In genomic region chr19:54518844-54519243, GRCh38 we compare ENCODE assay signal across 1 cellular context.
A peak's percentile ranks its signal among the peaks of the same experiment; 100 is the strongest.
TF ChIP-seq lines count a peak whose summit lies in the region.

No MANE protein-coding gene starts in this region.

TF ChIP-seq in K562, 482 proteins besides CTCF, POLR2A, EP300 and RAD21 (continues in another document):
- TF ChIP-seq RCOR1 (IDR thresholded peaks at IDR 0.05; ENCODE audit: borderline replicate concordance in 1 of 2, low read depth in 2 of 2, low read length in 2 of 2) = peak in 1 of 2 experiments; percentile 83; a peak in 2 of 4 replicates
- TF ChIP-seq ZEB2 (IDR thresholded peaks at IDR 0.05) = peak; percentile 90
- TF ChIP-seq HDAC8 (tag; IDR thresholded peaks at IDR 0.05) = no peak
- TF ChIP-seq SMAD4 (CRISPR knock-in tag; conservative IDR thresholded peaks at IDR 0.05) = peak; percentile 70
- no peak; the same call in 1 of the 2 replicates for TF ChIP-seq JUNB (CRISPR knock-in tag; conservative IDR thresholded peaks at IDR 0.05)
- TF ChIP-seq TEAD4 (IDR thresholded peaks at IDR 0.05; ENCODE audit: low read length) = peak; percentile 92
- TF ChIP-seq TEAD4 (CRISPR knock-in tag; IDR thresholded peaks at IDR 0.05; ENCODE audit: borderline replicate concordance) = no peak
- TF ChIP-seq SMAD2 (IDR thresholded peaks at IDR 0.05; ENCODE audit: low read depth, low read length) = no peak
- peak; percentile 67; the same call in 1 of the 2 replicates for TF ChIP-seq POLR2AphosphoS5 (IDR thresholded peaks at IDR 0.05; ENCODE audit: control insufficient read depth, insufficient read depth, low read depth, low read length)
- TF ChIP-seq, protein P1, sequence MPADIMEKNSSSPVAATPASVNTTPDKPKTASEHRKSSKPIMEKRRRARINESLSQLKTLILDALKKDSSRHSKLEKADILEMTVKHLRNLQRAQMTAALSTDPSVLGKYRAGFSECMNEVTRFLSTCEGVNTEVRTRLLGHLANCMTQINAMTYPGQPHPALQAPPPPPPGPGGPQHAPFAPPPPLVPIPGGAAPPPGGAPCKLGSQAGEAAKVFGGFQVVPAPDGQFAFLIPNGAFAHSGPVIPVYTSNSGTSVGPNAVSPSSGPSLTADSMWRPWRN (IDR thresholded peaks at IDR 0.05; ENCODE audit: low read depth) = 0 out of 2 replicates have a peak, but pooled peaks have one; percentile 27
- 0 out of 2 replicates have a peak, but pooled peaks have one; percentile 25 for TF ChIP-seq ZNF384 (IDR thresholded peaks at IDR 0.05; ENCODE audit: low read depth, low read length)
- 0 out of 4 replicates have a peak, but pooled peaks have one; percentile 10 to 25 for TF ChIP-seq KDM1A (IDR thresholded peaks at IDR 0.05)
- TF ChIP-seq STAT5A (IDR thresholded peaks at IDR 0.05; ENCODE audit: borderline replicate concordance, low read length) = peak; percentile 54; the same call in 1 of the 2 replicates
- no peak for TF ChIP-seq SNIP1 (IDR thresholded peaks at IDR 0.05; ENCODE audit: low read depth)
- TF ChIP-seq ZNF639 (CRISPR knock-in tag; conservative IDR thresholded peaks at IDR 0.05 in 1 of 2, IDR thresholded peaks at IDR 0.05 in 1 of 2) = peak in 1 of 2 experiments; percentile 51; a peak in 2 of 4 replicates
- peak; percentile 61; the same call in 1 of the 2 replicates for TF ChIP-seq CREM (IDR thresholded peaks at IDR 0.05; ENCODE audit: low read depth)
- no peak for TF ChIP-seq ZNF146 (CRISPR knock-in tag; IDR thresholded peaks at IDR 0.05; ENCODE audit: unreplicated experiment)
- TF ChIP-seq TAL1 (IDR thresholded peaks at IDR 0.05) = peak; percentile 89
- no peak for TF ChIP-seq KDM5B (IDR thresholded peaks at IDR 0.05; ENCODE audit: insufficient replicate concordance, low read depth, low read length)
- TF ChIP-seq DPF2 (IDR thresholded peaks at IDR 0.05) = peak; percentile 91
- peak; percentile 57 for TF ChIP-seq CXXC5 (CRISPR knock-in tag; IDR thresholded peaks at IDR 0.05)
- no peak for TF ChIP-seq ZNF23 (CRISPR knock-in tag; IDR thresholded peaks at IDR 0.05)
- peak; percentile 78; the same call in 1 of the 2 replicates for TF ChIP-seq PML (IDR thresholded peaks at IDR 0.05; ENCODE audit: low read length)
- TF ChIP-seq ERF (CRISPR knock-in tag; IDR thresholded peaks at IDR 0.05) = no peak
- TF ChIP-seq HDAC2 (IDR thresholded peaks at IDR 0.05) = 0 out of 2 replicates have a peak, but pooled peaks have one; percentile 22
- TF ChIP-seq MXI1 (IDR thresholded peaks at IDR 0.05; ENCODE audit: low read depth, low read length) = no peak
- TF ChIP-seq RNF2 (IDR thresholded peaks at IDR 0.05) = 0 out of 2 replicates have a peak, but pooled peaks have one; percentile 29
- TF ChIP-seq MEIS2 (IDR thresholded peaks at IDR 0.05; ENCODE audit: partially characterized antibody) = peak; percentile 64
- TF ChIP-seq, protein P2, sequence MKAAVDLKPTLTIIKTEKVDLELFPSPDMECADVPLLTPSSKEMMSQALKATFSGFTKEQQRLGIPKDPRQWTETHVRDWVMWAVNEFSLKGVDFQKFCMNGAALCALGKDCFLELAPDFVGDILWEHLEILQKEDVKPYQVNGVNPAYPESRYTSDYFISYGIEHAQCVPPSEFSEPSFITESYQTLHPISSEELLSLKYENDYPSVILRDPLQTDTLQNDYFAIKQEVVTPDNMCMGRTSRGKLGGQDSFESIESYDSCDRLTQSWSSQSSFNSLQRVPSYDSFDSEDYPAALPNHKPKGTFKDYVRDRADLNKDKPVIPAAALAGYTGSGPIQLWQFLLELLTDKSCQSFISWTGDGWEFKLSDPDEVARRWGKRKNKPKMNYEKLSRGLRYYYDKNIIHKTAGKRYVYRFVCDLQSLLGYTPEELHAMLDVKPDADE (conservative IDR thresholded peaks at IDR 0.05; ENCODE audit: control insufficient read depth, low read depth, low read length) = 0 out of 2 replicates have a peak, but pooled peaks have one; percentile 55
- 0 out of 2 replicates have a peak, but pooled peaks have one; percentile 5 for TF ChIP-seq SMAD3 (CRISPR knock-in tag; conservative IDR thresholded peaks at IDR 0.05)
- TF ChIP-seq ZNF347 (CRISPR knock-in tag; IDR thresholded peaks at IDR 0.05; ENCODE audit: low read depth) = no peak
- TF ChIP-seq ELF1 (tag; IDR thresholded peaks at IDR 0.05) = no peak
- TF ChIP-seq ETV5 (CRISPR knock-in tag; IDR thresholded peaks at IDR 0.05; ENCODE audit: low read depth) = 0 out of 2 replicates have a peak, but pooled peaks have one; percentile 33
- TF ChIP-seq JUND (IDR thresholded peaks at IDR 0.05; ENCODE audit: borderline replicate concordance, low read depth, low read length) = peak; percentile 95
- peak; percentile 88; the same call in 1 of the 3 replicates for TF ChIP-seq JUND (tag; IDR thresholded peaks at IDR 0.05; ENCODE audit: borderline replicate concordance, low read depth, low read length)
- TF ChIP-seq NR2C1 (IDR thresholded peaks at IDR 0.05) = no peak
- no peak for TF ChIP-seq NR2C1 (tag; IDR thresholded peaks at IDR 0.05)
- TF ChIP-seq XRCC5 (IDR thresholded peaks at IDR 0.05; ENCODE audit: low read depth, low read length) = no peak
- TF ChIP-seq SIN3A (IDR thresholded peaks at IDR 0.05; ENCODE audit: borderline replicate concordance in 2 of 2, control insufficient read depth in 1 of 2, low read depth in 2 of 2, low read length in 2 of 2) = no peak
- TF ChIP-seq, protein P3, sequence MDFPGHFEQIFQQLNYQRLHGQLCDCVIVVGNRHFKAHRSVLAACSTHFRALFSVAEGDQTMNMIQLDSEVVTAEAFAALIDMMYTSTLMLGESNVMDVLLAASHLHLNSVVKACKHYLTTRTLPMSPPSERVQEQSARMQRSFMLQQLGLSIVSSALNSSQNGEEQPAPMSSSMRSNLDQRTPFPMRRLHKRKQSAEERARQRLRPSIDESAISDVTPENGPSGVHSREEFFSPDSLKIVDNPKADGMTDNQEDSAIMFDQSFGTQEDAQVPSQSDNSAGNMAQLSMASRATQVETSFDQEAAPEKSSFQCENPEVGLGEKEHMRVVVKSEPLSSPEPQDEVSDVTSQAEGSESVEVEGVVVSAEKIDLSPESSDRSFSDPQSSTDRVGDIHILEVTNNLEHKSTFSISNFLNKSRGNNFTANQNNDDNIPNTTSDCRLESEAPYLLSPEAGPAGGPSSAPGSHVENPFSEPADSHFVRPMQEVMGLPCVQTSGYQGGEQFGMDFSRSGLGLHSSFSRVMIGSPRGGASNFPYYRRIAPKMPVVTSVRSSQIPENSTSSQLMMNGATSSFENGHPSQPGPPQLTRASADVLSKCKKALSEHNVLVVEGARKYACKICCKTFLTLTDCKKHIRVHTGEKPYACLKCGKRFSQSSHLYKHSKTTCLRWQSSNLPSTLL (IDR thresholded peaks at IDR 0.05) = no peak
- no peak for TF ChIP-seq MYNN (IDR thresholded peaks at IDR 0.05)
- no peak for TF ChIP-seq MYNN (CRISPR knock-in tag; IDR thresholded peaks at IDR 0.05)
- TF ChIP-seq CBFA2T2 (conservative IDR thresholded peaks at IDR 0.05) = peak; percentile 89
- TF ChIP-seq JUN (IDR thresholded peaks at IDR 0.05; ENCODE audit: borderline replicate concordance, low read depth, low read length) = peak; percentile 86; the same call in 1 of the 2 replicates
- TF ChIP-seq JUN (CRISPR knock-in tag; IDR thresholded peaks at IDR 0.05; ENCODE audit: borderline replicate concordance) = no peak
- peak; percentile 86 for TF ChIP-seq TCF3 (CRISPR knock-in tag; IDR thresholded peaks at IDR 0.05)
- peak; percentile 67; the same call in 1 of the 2 replicates for TF ChIP-seq ZKSCAN8 (CRISPR knock-in tag; IDR thresholded peaks at IDR 0.05)
- 0 out of 2 replicates have a peak, but pooled peaks have one; percentile 64 for TF ChIP-seq ZNF584 (CRISPR knock-in tag; IDR thresholded peaks at IDR 0.05; ENCODE audit: low read depth)
- TF ChIP-seq ZNF589 (CRISPR knock-in tag; IDR thresholded peaks at IDR 0.05; ENCODE audit: low read depth) = 0 out of 2 replicates have a peak, but pooled peaks have one; percentile 57
- TF ChIP-seq ZNF79 (CRISPR knock-in tag; IDR thresholded peaks at IDR 0.05; ENCODE audit: low read depth) = no peak
- TF ChIP-seq, protein P4, sequence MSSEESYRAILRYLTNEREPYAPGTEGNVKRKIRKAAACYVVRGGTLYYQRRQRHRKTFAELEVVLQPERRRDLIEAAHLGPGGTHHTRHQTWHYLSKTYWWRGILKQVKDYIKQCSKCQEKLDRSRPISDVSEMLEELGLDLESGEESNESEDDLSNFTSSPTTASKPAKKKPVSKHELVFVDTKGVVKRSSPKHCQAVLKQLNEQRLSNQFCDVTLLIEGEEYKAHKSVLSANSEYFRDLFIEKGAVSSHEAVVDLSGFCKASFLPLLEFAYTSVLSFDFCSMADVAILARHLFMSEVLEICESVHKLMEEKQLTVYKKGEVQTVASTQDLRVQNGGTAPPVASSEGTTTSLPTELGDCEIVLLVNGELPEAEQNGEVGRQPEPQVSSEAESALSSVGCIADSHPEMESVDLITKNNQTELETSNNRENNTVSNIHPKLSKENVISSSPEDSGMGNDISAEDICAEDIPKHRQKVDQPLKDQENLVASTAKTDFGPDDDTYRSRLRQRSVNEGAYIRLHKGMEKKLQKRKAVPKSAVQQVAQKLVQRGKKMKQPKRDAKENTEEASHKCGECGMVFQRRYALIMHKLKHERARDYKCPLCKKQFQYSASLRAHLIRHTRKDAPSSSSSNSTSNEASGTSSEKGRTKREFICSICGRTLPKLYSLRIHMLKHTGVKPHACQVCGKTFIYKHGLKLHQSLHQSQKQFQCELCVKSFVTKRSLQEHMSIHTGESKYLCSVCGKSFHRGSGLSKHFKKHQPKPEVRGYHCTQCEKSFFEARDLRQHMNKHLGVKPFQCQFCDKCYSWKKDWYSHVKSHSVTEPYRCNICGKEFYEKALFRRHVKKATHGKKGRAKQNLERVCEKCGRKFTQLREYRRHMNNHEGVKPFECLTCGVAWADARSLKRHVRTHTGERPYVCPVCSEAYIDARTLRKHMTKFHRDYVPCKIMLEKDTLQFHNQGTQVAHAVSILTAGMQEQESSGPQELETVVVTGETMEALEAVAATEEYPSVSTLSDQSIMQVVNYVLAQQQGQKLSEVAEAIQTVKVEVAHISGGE (CRISPR knock-in tag; IDR thresholded peaks at IDR 0.05) = 0 out of 6 replicates have a peak, but pooled peaks of 1 of the 3 experiments have one; percentile 32
- TF ChIP-seq FOXA3 (CRISPR knock-in tag; conservative IDR thresholded peaks at IDR 0.05 in 1 of 2, IDR thresholded peaks at IDR 0.05 in 1 of 2) = peak in 1 of 2 experiments; percentile 21; a peak in 1 of 4 replicates
- 0 out of 2 replicates have a peak, but pooled peaks have one; percentile 38 for TF ChIP-seq GABPA (tag; conservative IDR thresholded peaks at IDR 0.05; ENCODE audit: low read depth)
- TF ChIP-seq CTBP1 (IDR thresholded peaks at IDR 0.05; ENCODE audit: borderline replicate concordance) = peak; percentile 94
- no peak for TF ChIP-seq ZNF224 (CRISPR knock-in tag; IDR thresholded peaks at IDR 0.05)
- peak; percentile 76 for TF ChIP-seq MTA2 (IDR thresholded peaks at IDR 0.05; ENCODE audit: low read depth)
- peak; percentile 67 for TF ChIP-seq FOXM1 (IDR thresholded peaks at IDR 0.05; ENCODE audit: low read depth)
- no peak for TF ChIP-seq FOXM1 (CRISPR knock-in tag; IDR thresholded peaks at IDR 0.05; ENCODE audit: low read depth)
- TF ChIP-seq SOX6 (IDR thresholded peaks at IDR 0.05) = peak; percentile 53; the same call in 1 of the 2 replicates
- no peak for TF ChIP-seq CEBPB (tag; IDR thresholded peaks at IDR 0.05)
- peak; percentile 30; the same call in 1 of the 2 replicates for TF ChIP-seq VEZF1 (CRISPR knock-in tag; IDR thresholded peaks at IDR 0.05)
- peak; percentile 70 for TF ChIP-seq NCOR1 (IDR thresholded peaks at IDR 0.05)
- no peak for TF ChIP-seq ZBTB49 (CRISPR knock-in tag; IDR thresholded peaks at IDR 0.05; ENCODE audit: borderline replicate concordance)
- peak; percentile 95 for TF ChIP-seq ARID1B (IDR thresholded peaks at IDR 0.05)
- peak; percentile 42; the same call in 1 of the 2 replicates for TF ChIP-seq DMBX1 (CRISPR knock-in tag; IDR thresholded peaks at IDR 0.05; ENCODE audit: borderline replicate concordance)
- TF ChIP-seq CEBPG (CRISPR knock-in tag; IDR thresholded peaks at IDR 0.05) = no peak
- TF ChIP-seq CEBPG (tag; conservative IDR thresholded peaks at IDR 0.05 in 1 of 2, IDR thresholded peaks at IDR 0.05 in 1 of 2) = 0 out of 4 replicates have a peak, but pooled peaks of 1 of the 2 experiments have one; percentile 45
- TF ChIP-seq SMAD1 (IDR thresholded peaks at IDR 0.05; ENCODE audit: low read depth, low read length, partially characterized antibody) = peak; percentile 57
